In genomic region chr1:36307601-36308330, GRCh38 we compare ENCODE assay signal across 8 cellular contexts. TPM values are rescaled to one million over a fixed set of nuclear protein-coding genes. Genes with fewer than 3 reads are reported as not detected.
DNase-seq lines count a peak whose midpoint lies in the region; ATAC-seq and TF ChIP-seq lines count a peak whose summit lies in the region.

No MANE protein-coding gene starts in this region.

- no peaks in the 10 kb centered on the region for H3K79me2 ChIP-seq in OCI-LY1 (ENCODE audit: insufficient read depth, low read length)

- no CpG with 5 or more reads among the region's 10 CpGs for WGBS in neuronal stem cell (ENCODE audit: extremely low coverage in 2 of 2, insufficient read length in 2 of 2, insufficient replicate concordance in 1 of 2), 2 donors

- H2BK120ac ChIP-seq in neuronal stem cell (ENCODE audit: low read depth, low read length) = peak overlapping the region; percentile 5

- BruUV-seq in Caco-2 (replicated peaks; lab: Mats Ljungman, UMichigan) = TSS peak; percentile 11

- H3K4me3 ChIP-seq in Caco-2 (ENCODE audit: low read depth, low read length) (peak overlapping the region; percentile 53), OCI-LY1 (ENCODE audit: low read depth, low read length, poor library complexity, severe bottlenecking) (peak overlapping the region; percentile 62), neuronal stem cell (ENCODE audit: low read length in 2 of 2) (no peak overlapping the region)
- peak overlapping the region; percentile 65 for H3K4me3 ChIP-seq in effector memory CD4-positive, alpha-beta T cell (ENCODE audit: insufficient read depth, low read depth, low read length, poor library complexity, severe bottlenecking)

- no peak for ATAC-seq in HG03196 (IDR thresholded peaks at IDR 0.05; ENCODE audit: unreplicated experiment)

- H3K27ac Mint-ChIP-seq in Caco-2 (ENCODE audit: unreplicated experiment) = no peak overlapping the region

- H3K9me2 ChIP-seq in OCI-LY1 (ENCODE audit: low read depth, low read length) = no peaks in the 10 kb centered on the region

- no peak for DNase-seq in Caco-2
- DNase-seq in effector memory CD4-positive, alpha-beta T cell = no peak
- DNase-seq in neuronal stem cell (ENCODE audit: low spot score) = no peak
- DNase-seq in HT-29 (ENCODE audit: low spot score) = no peak
- no peak for DNase-seq in A172 (ENCODE audit: low spot score)
- DNase-seq in NCI-H226 = no peak

- H4K91ac ChIP-seq in neuronal stem cell (ENCODE audit: low read depth, low read length, poor library complexity) = no peak overlapping the region

- H3K9ac ChIP-seq in OCI-LY1 (ENCODE audit: low read length) (peak overlapping the region; percentile 56), neuronal stem cell (ENCODE audit: low read depth, low read length, poor library complexity) (peak overlapping the region; percentile 95)

- peaks cover 10% of the 10 kb centered on the region for H3K4me1 ChIP-seq in Caco-2
- H3K4me1 ChIP-seq in OCI-LY1 (ENCODE audit: insufficient read depth, low read length, severe bottlenecking) = peaks cover 44% of the 10 kb centered on the region
- H3K4me1 ChIP-seq in effector memory CD4-positive, alpha-beta T cell (ENCODE audit: control insufficient read depth, insufficient read depth, low read length, poor library complexity, severe bottlenecking) = peaks cover 4% of the 10 kb centered on the region
- peaks cover 5 to 15% of the 10 kb centered on the region in 2 donors for H3K4me1 ChIP-seq in neuronal stem cell (ENCODE audit: control insufficient read depth in 2 of 2, insufficient read depth in 1 of 2, low read depth in 1 of 2, low read length in 2 of 2)

- CTCF ChIA-PET in Caco-2 (lab: Charles Lee) = interaction anchor here (0.5 kb wide), 1 partner anchor 710 kb away, joined by 3 read pairs; no protein-coding TSS in a partner anchor

- H2AFZ ChIP-seq in OCI-LY1 (ENCODE audit: low read length) (no peak overlapping the region), neuronal stem cell (ENCODE audit: low read length) (no peak overlapping the region)

- H3K27me3 Mint-ChIP-seq in Caco-2 (ENCODE audit: insufficient read depth, unreplicated experiment) = no peaks in the 10 kb centered on the region

- H3K9me3 Mint-ChIP-seq in Caco-2 (ENCODE audit: unreplicated experiment) = no peaks in the 10 kb centered on the region

- no peak overlapping the region for H2AK5ac ChIP-seq in neuronal stem cell (ENCODE audit: low read depth, low read length)

- H3K4me1 Mint-ChIP-seq in Caco-2 (ENCODE audit: low read depth, unreplicated experiment) = no peaks in the 10 kb centered on the region

- no peak overlapping the region for H3K4ac ChIP-seq in neuronal stem cell (ENCODE audit: low read length)

- H3K36me3 ChIP-seq in Caco-2 (ENCODE audit: control insufficient read depth, insufficient read depth, low read length) (peaks cover 1% of the 10 kb centered on the region), OCI-LY1 (ENCODE audit: insufficient read depth, low read length) (peaks cover 43% of the 10 kb centered on the region), neuronal stem cell (replicated peaks in 1 of 2; ENCODE audit: control insufficient read depth in 2 of 2, insufficient read depth in 2 of 2, low read length in 2 of 2) (peaks cover 9 to 83% of the 10 kb centered on the region in 2 donors)
- peaks cover 12% of the 10 kb centered on the region for H3K36me3 ChIP-seq in effector memory CD4-positive, alpha-beta T cell (ENCODE audit: control insufficient read depth, insufficient read depth, low read length)

- TF ChIP-seq CTCF in Caco-2 (IDR thresholded peaks at IDR 0.05; ENCODE audit: insufficient read depth in 1 of 2, low read depth in 1 of 2, low read length in 1 of 2, severe bottlenecking in 1 of 2, unreplicated experiment in 1 of 2) = no peak
- TF ChIP-seq CTCF in OCI-LY1 (IDR thresholded peaks at IDR 0.05; ENCODE audit: low read length) = no peak

- intact Hi-C loops in Caco-2 (cut with micrococcal nuclease; ENCODE audit: unreplicated experiment) = no loop called here

- H3F3A ChIP-seq in OCI-LY1 (ENCODE audit: insufficient read depth, low read length) = no peaks in the 10 kb centered on the region

- no peak overlapping the region for H2BK5ac ChIP-seq in neuronal stem cell (ENCODE audit: low read length)

- H3K14ac ChIP-seq in neuronal stem cell (ENCODE audit: low read length) = peak overlapping the region; percentile 5

- H3K27me3 ChIP-seq in Caco-2 (replicated peaks; ENCODE audit: control insufficient read depth, insufficient read depth, low read length) (no peaks in the 10 kb centered on the region), OCI-LY1 (ENCODE audit: insufficient read depth, low read length) (no peaks in the 10 kb centered on the region), neuronal stem cell (ENCODE audit: control insufficient read depth in 3 of 3, insufficient read depth in 3 of 3, low read depth in 1 of 3, low read length in 3 of 3) (no peaks in the 10 kb centered on the region)
- H3K27me3 ChIP-seq in effector memory CD4-positive, alpha-beta T cell (replicated peaks; ENCODE audit: control insufficient read depth, insufficient read depth, low read length, poor library complexity, severe bottlenecking) = no peaks in the 10 kb centered on the region

- H4K8ac ChIP-seq in neuronal stem cell (ENCODE audit: low read depth, low read length) = no peak overlapping the region

- peak overlapping the region; percentile 68 for H3K4me2 ChIP-seq in OCI-LY1 (ENCODE audit: low read length)
- H3K4me2 ChIP-seq in neuronal stem cell (ENCODE audit: insufficient read depth, low read length, poor library complexity, severe bottlenecking) = peak overlapping the region; percentile 95

- no peaks in the 10 kb centered on the region for H3K79me1 ChIP-seq in neuronal stem cell (ENCODE audit: low read depth, low read length)

- H3K9me3 ChIP-seq in Caco-2 (no peaks in the 10 kb centered on the region), OCI-LY1 (ENCODE audit: low read length) (no peaks in the 10 kb centered on the region), neuronal stem cell (replicated peaks in 1 of 2; ENCODE audit: control insufficient read depth in 2 of 2, insufficient read depth in 1 of 2, low read depth in 1 of 2, low read length in 2 of 2) (no peaks in the 10 kb centered on the region)
- H3K9me3 ChIP-seq in effector memory CD4-positive, alpha-beta T cell (ENCODE audit: control insufficient read depth, low read length) = no peaks in the 10 kb centered on the region

- no peak overlapping the region for H2BK12ac ChIP-seq in neuronal stem cell (ENCODE audit: low read length)

- POLR2A ChIA-PET in Caco-2 (lab: Charles Lee) = interaction anchor here (1.8 kb wide), 1 partner anchor 16 kb away, joined by 9 read pairs; the partner anchor contains the start of gene EVA1B

- H3K36me3 Mint-ChIP-seq in Caco-2 (ENCODE audit: insufficient read depth, unreplicated experiment) = peaks cover 60% of the 10 kb centered on the region

- no peaks in the 10 kb centered on the region for H4K20me1 ChIP-seq in OCI-LY1 (ENCODE audit: insufficient read depth, low read length)

- peak overlapping the region; percentile 94 for H3K18ac ChIP-seq in neuronal stem cell (ENCODE audit: low read length)

- H3K23ac ChIP-seq in neuronal stem cell (ENCODE audit: low read depth, low read length, poor library complexity) = peak overlapping the region; percentile 80

- H3K4me3 Mint-ChIP-seq in Caco-2 (ENCODE audit: unreplicated experiment) = peak overlapping the region; percentile 82

- H3K27ac ChIP-seq in OCI-LY1 (ENCODE audit: low read depth, low read length, poor library complexity, severe bottlenecking) (peak overlapping the region; percentile 49), neuronal stem cell (replicated peaks; ENCODE audit: low read length) (no peak overlapping the region)
- no peak overlapping the region for H3K27ac ChIP-seq in effector memory CD4-positive, alpha-beta T cell (ENCODE audit: insufficient read depth, low read length, poor library complexity, severe bottlenecking)

- H2BK15ac ChIP-seq in neuronal stem cell (ENCODE audit: low read length) = peak overlapping the region; percentile 71

RNA-seq across cellular contexts. Expression of gene SH3D21, which starts 1.6 kb away (rescaled TPM):
- 12.1 and 12.4 TPM in 2 replicates for total RNA-seq in Caco-2 (2022)
- 3.3 TPM for polyA plus RNA-seq in neuronal stem cell (2013, experiment 1 of 2)
- polyA plus RNA-seq in neuronal stem cell (2013, experiment 2 of 2) = 3.3 TPM
- 12.6 and 14.8 TPM in 2 replicates for total RNA-seq in HT-29 (2014; rRNA removed; shearing (Covaris generic))
- 0.98 TPM in 1 of 2 replicates, not detected in the other for total RNA-seq in A172 (2014; rRNA removed; shearing (Covaris generic))

RNA-seq across cellular contexts. Expression of gene EVA1B, which starts 15.7 kb away (rescaled TPM):
- 4.1 and 5.5 TPM in 2 replicates for total RNA-seq in Caco-2 (2022)
- polyA plus RNA-seq in neuronal stem cell (2013, experiment 1 of 2) = 26.4 TPM
- polyA plus RNA-seq in neuronal stem cell (2013, experiment 2 of 2) = 25.2 TPM
- total RNA-seq in HT-29 (2014; rRNA removed; shearing (Covaris generic)) = 25.0 and 32.9 TPM in 2 replicates
- 9.6 and 17.8 TPM in 2 replicates for total RNA-seq in A172 (2014; rRNA removed; shearing (Covaris generic))

Comparison
In these comparisons a context has a peak if more than half of its experiments do, and no peak if none do; other contexts are left out.
1. H3K4me3 ChIP-seq: peak in Caco-2 (single experiment), OCI-LY1 (single experiment) and effector memory CD4-positive, alpha-beta T cell (single experiment); none in neuronal stem cell (0 of 2).